Comparison of ENCODE assay signal across 8 cellular contexts in genomic region chr3:9916346-9916733, GRCh38. TPM values are rescaled to one million over a fixed set of nuclear protein-coding genes. Genes with fewer than 3 reads are reported as not detected.
A peak's percentile ranks its signal among the peaks of the same experiment; 100 is the strongest.
DNase-seq lines count a peak whose midpoint lies in the region; ATAC-seq lines count a peak whose summit lies in the region.

No MANE protein-coding gene starts in this region.

- H3K9me3 ChIP-seq in naive thymus-derived CD4-positive, alpha-beta T cell (ENCODE audit: control insufficient read depth in 2 of 3, low read length in 3 of 3) = no peaks in the 10 kb centered on the region

- CTCF ChIA-PET in naive thymus-derived CD4-positive, alpha-beta T cell (lab: Charles Lee) = no interaction called here

- peak overlapping the region; percentile 20 for H3K4me3 ChIP-seq in naive thymus-derived CD4-positive, alpha-beta T cell (ENCODE audit: low read length)

- H3K36me3 Mint-ChIP-seq in naive thymus-derived CD4-positive, alpha-beta T cell = no peaks in the 10 kb centered on the region

- H3K27me3 Mint-ChIP-seq in naive thymus-derived CD4-positive, alpha-beta T cell = no peaks in the 10 kb centered on the region

- H3K27me3 ChIP-seq in naive thymus-derived CD4-positive, alpha-beta T cell (ENCODE audit: control insufficient read depth in 2 of 2, insufficient read depth in 2 of 2, low read length in 2 of 2) = no peaks in the 10 kb centered on the region

- POLR2A ChIA-PET in naive thymus-derived CD4-positive, alpha-beta T cell (lab: Charles Lee) = interaction anchor here (0.9 to 2.1 kb wide), 3 partner anchors 16 to 72 kb away, joined by 3 to 18 read pairs (median 3); partner anchors contain the start of genes CRELD1 and RPUSD3

- DNase-seq in AG08395 (ENCODE audit: low spot score) (peak; percentile 54), M059J (ENCODE audit: low read depth) (peak; percentile 41), DMS79 treated with DMSO at 0.1 percent for 48 hours (lab: John Stamatoyannopoulos, UW) (no peak), T1000 (lab: John Stamatoyannopoulos, UW) (no peak)
- no peak for DNase-seq in naive thymus-derived CD4-positive, alpha-beta T cell

- no peaks in the 10 kb centered on the region for H3K9me3 Mint-ChIP-seq in naive thymus-derived CD4-positive, alpha-beta T cell

- H3K4me3 Mint-ChIP-seq in naive thymus-derived CD4-positive, alpha-beta T cell = peak overlapping the region; percentile 68 to 86 (median 78)

- peaks cover 0 to 18% (median 8%) of the 10 kb centered on the region in 7 donors for H3K4me1 Mint-ChIP-seq in naive thymus-derived CD4-positive, alpha-beta T cell

- ATAC-seq in naive thymus-derived CD4-positive, alpha-beta T cell = no peak
- ATAC-seq in HG03520 (IDR thresholded peaks at IDR 0.05; ENCODE audit: unreplicated experiment) (no peak), GM21717 (IDR thresholded peaks at IDR 0.05; ENCODE audit: unreplicated experiment) (no peak)

- no peaks in the 10 kb centered on the region for H3K36me3 ChIP-seq in naive thymus-derived CD4-positive, alpha-beta T cell (ENCODE audit: control insufficient read depth in 2 of 3, insufficient read depth in 3 of 3, low read length in 3 of 3)

- peak overlapping the region; percentile 80 for H3K27ac ChIP-seq in cingulate gyrus (ENCODE audit: low read depth, low read length)
- no peak overlapping the region for H3K27ac ChIP-seq in naive thymus-derived CD4-positive, alpha-beta T cell (ENCODE audit: low read depth, low read length)

- H3K27ac Mint-ChIP-seq in naive thymus-derived CD4-positive, alpha-beta T cell = peak overlapping the region in 5 of 9 donors; percentile 19 to 80 (median 55)

- H3K4me1 ChIP-seq in naive thymus-derived CD4-positive, alpha-beta T cell (ENCODE audit: control insufficient read depth in 2 of 2, insufficient read depth in 2 of 2, low read length in 2 of 2) = peaks cover 0 to 11% of the 10 kb centered on the region in 2 donors

- intact Hi-C loops in naive thymus-derived CD4-positive, alpha-beta T cell (cut with micrococcal nuclease) = loop anchor here (1.0 to 2.0 kb wide), 2 partner anchors 16 to 17 kb away; partner anchors contain the start of gene CRELD1 (in 2 of the 2)

RNA-seq across cellular contexts. Expression of gene IL17RC, which starts 0.6 kb away (rescaled TPM):
- total RNA-seq in M059J (2014; rRNA removed; shearing (Covaris generic)) = 26.4 and 29.5 TPM in 2 replicates
- total RNA-seq in naive thymus-derived CD4-positive, alpha-beta T cell = 1 to 10 TPM in 3 of 5 experiments, under 1 TPM in 2; 0.70 to 3.2 (median 1.4) TPM
- 10 to 100 TPM in 1 of 2 donors, 1 to 10 TPM in 1; 8.3 to 11.9 TPM for polyA plus RNA-seq in naive thymus-derived CD4-positive, alpha-beta T cell

RNA-seq across cellular contexts. Expression of gene IL17RE, which starts 13.7 kb away (rescaled TPM):
- total RNA-seq in M059J (2014; rRNA removed; shearing (Covaris generic)) = 0.05 and 0.15 TPM in 2 replicates
- total RNA-seq in naive thymus-derived CD4-positive, alpha-beta T cell = 1 to 10 TPM in 2 of 5 experiments, under 1 TPM in 3; 0.19 to 2.2 (median 0.38) TPM
- polyA plus RNA-seq in naive thymus-derived CD4-positive, alpha-beta T cell = not detected

RNA-seq across cellular contexts. Expression of gene CRELD1, which starts 17.3 kb away (rescaled TPM):
- 7.7 and 12.0 TPM in 2 replicates for total RNA-seq in M059J (2014; rRNA removed; shearing (Covaris generic))
- 10 to 100 TPM; 21.0 to 64.9 (median 29.6) TPM for total RNA-seq in naive thymus-derived CD4-positive, alpha-beta T cell
- 10 to 100 TPM; 30.1 to 31.0 TPM for polyA plus RNA-seq in naive thymus-derived CD4-positive, alpha-beta T cell

RNA-seq across cellular contexts. Expression of gene JAGN1, which starts 25.9 kb away (rescaled TPM):
- total RNA-seq in M059J (2014; rRNA removed; shearing (Covaris generic)) = 22.6 and 30.6 TPM in 2 replicates
- 10 to 100 TPM; 16.0 to 34.5 (median 28.1) TPM for total RNA-seq in naive thymus-derived CD4-positive, alpha-beta T cell
- polyA plus RNA-seq in naive thymus-derived CD4-positive, alpha-beta T cell = 10 to 100 TPM; 44.8 to 54.5 TPM

RNA-seq across cellular contexts. Expression of gene PRRT3, which starts 35.9 kb away (rescaled TPM):
- total RNA-seq in M059J (2014; rRNA removed; shearing (Covaris generic)) = 2.8 and 3.8 TPM in 2 replicates
- total RNA-seq in naive thymus-derived CD4-positive, alpha-beta T cell = 10 to 100 TPM in 2 of 5 experiments, 1 to 10 TPM in 3; 5.1 to 10.8 (median 8.8) TPM
- polyA plus RNA-seq in naive thymus-derived CD4-positive, alpha-beta T cell = 1 to 10 TPM; 5.4 to 6.4 TPM

Comparison
In these comparisons a context has a peak if more than half of its experiments do, and no peak if none do; other contexts are left out.
1. DNase-seq: peak in AG08395 (single experiment) and M059J (single experiment); none in naive thymus-derived CD4-positive, alpha-beta T cell (0 of 9), DMS79 treated with DMSO at 0.1 percent for 48 hours (single experiment) and T1000 (single experiment).